In genomic region chr10:49012603-49013002, GRCh38 we compare ENCODE assay signal across 24 cellular contexts.
"Had no signal": no experiment of that assay in that cellular context is flagged by ENCODE, and none has a peak within 500 bp of the region (broad histone marks: within the 10 kb centered on the region; RNA-seq: fewer than 3 reads in every experiment).

No MANE protein-coding gene starts in this region.

- H3K36me3 Mint-ChIP-seq: activated CD8-positive, alpha-beta memory T cell treated with anti-CD3 and anti-CD28 coated beads, Interleukin-2, amount 10 ng/mL, durations not matched to agents 7 days and 5 days; activated naive CD8-positive, alpha-beta T cell; brain had no signal

- H3K4me1 Mint-ChIP-seq: activated B cell treated with CpG ODN at 0.5 μM for 24 hours; activated CD4-positive, alpha-beta T cell treated with anti-CD3 and anti-CD28 coated beads, Interleukin-2, amount 10 ng/mL, durations not matched to agents 24 days and 14 days; activated CD8-positive, alpha-beta memory T cell treated with anti-CD3 and anti-CD28 coated beads, Interleukin-2, amount 10 ng/mL, durations not matched to agents 7 days and 5 days had no signal

- H3K4me3 Mint-ChIP-seq: activated B cell treated with CpG ODN at 0.5 μM for 24 hours; activated CD4-positive, alpha-beta T cell treated with anti-CD3 and anti-CD28 coated beads, Interleukin-2, amount 10 ng/mL, durations not matched to agents 24 days and 14 days; activated CD8-positive, alpha-beta memory T cell treated with anti-CD3 and anti-CD28 coated beads, Interleukin-2, amount 10 ng/mL, durations not matched to agents 7 days and 5 days; activated naive CD4-positive, alpha-beta T cell treated with anti-CD3 and anti-CD28 coated beads for 36 hours; activated naive CD8-positive, alpha-beta T cell; activated T-cell treated with anti-CD3 and anti-CD28 coated beads, Interleukin-2, amount 50 U/mL, for 4 hours; brain; T-helper 17 cell had no signal

- ATAC-seq: activated CD8-positive, alpha-beta memory T cell treated with anti-CD3 and anti-CD28 coated beads, Interleukin-2, amount 10 ng/mL, durations not matched to agents 7 days and 5 days; activated T-cell treated with anti-CD3 and anti-CD28 coated beads, Interleukin-2, amount 50 U/mL, for 4 hours; PC-3; T-helper 17 cell had no signal

- H3K27ac Mint-ChIP-seq: activated B cell treated with CpG ODN at 0.5 μM for 24 hours; activated CD4-positive, alpha-beta T cell treated with anti-CD3 and anti-CD28 coated beads, Interleukin-2, amount 10 ng/mL, durations not matched to agents 24 days and 14 days; activated CD8-positive, alpha-beta memory T cell treated with anti-CD3 and anti-CD28 coated beads, Interleukin-2, amount 10 ng/mL, durations not matched to agents 7 days and 5 days; activated naive CD4-positive, alpha-beta T cell treated with anti-CD3 and anti-CD28 coated beads for 36 hours; activated naive CD8-positive, alpha-beta T cell; brain; T-helper 17 cell had no signal

- DNase-seq: activated B cell treated with CpG ODN at 0.5 μM for 24 hours; activated CD4-positive, alpha-beta T cell treated with anti-CD3 and anti-CD28 coated beads for 1 hour; activated CD4-positive, alpha-beta T cell treated with anti-CD3 and anti-CD28 coated beads, Interleukin-2, amount 10 ng/mL, durations not matched to agents 24 days and 14 days; activated CD4-positive, alpha-beta T cell treated with anti-CD3 and anti-CD28 coated beads, Interleukin-2, amount 50 U/mL, for 48 hours; activated CD8-positive, alpha-beta memory T cell treated with anti-CD3 and anti-CD28 coated beads, Interleukin-2, amount 10 ng/mL, durations not matched to agents 7 days and 5 days; activated gamma-delta T cell; activated naive CD4-positive, alpha-beta T cell treated with anti-CD3 and anti-CD28 coated beads for 36 hours; activated T-cell treated with anti-CD3 and anti-CD28 coated beads, Interleukin-2, amount 50 U/mL, for 4 hours; amygdala; KG1; NCI-H1092; NCI-H1417 treated with DMSO at 0.1 percent for 48 hours; NCI-H1694; NCI-H2029; NCI-H345; NCI-H510A; NCI-H526 treated with DMSO at 0.1 percent for 48 hours; NK-92 treated with Interleukin-12 subunit alpha and Interleukin-12 subunit beta, amount 100 ng/mL, for 24 hours; PC-3; SHP77 treated with DMSO at 0.1 percent for 48 hours; T-helper 17 cell; T-helper 9 cell had no signal

- H3K9me3 Mint-ChIP-seq: activated B cell treated with CpG ODN at 0.5 μM for 24 hours; activated CD4-positive, alpha-beta T cell treated with anti-CD3 and anti-CD28 coated beads, Interleukin-2, amount 10 ng/mL, durations not matched to agents 24 days and 14 days; activated naive CD4-positive, alpha-beta T cell treated with anti-CD3 and anti-CD28 coated beads for 36 hours; activated T-cell treated with anti-CD3 and anti-CD28 coated beads, Interleukin-2, amount 50 U/mL, for 4 hours had no signal

- H3K27me3 Mint-ChIP-seq: activated CD4-positive, alpha-beta T cell treated with anti-CD3 and anti-CD28 coated beads, Interleukin-2, amount 10 ng/mL, durations not matched to agents 24 days and 14 days had no signal
